11 cellular contexts compared by ENCODE assay signal in genomic region chr20:460707-461106, GRCh38. TPM values are rescaled to one million over a fixed set of nuclear protein-coding genes. Genes with fewer than 3 reads are reported as not detected.
DNase-seq lines count a peak whose midpoint lies in the region; ATAC-seq, FAIRE-seq and TF ChIP-seq lines count a peak whose summit lies in the region.
"Had no signal": no experiment of that assay in that cellular context is flagged by ENCODE, and none has a peak within 500 bp of the region (broad histone marks: within the 10 kb centered on the region; RNA-seq: fewer than 3 reads in every experiment).

No MANE protein-coding gene starts in this region.

- H3K4me1 Mint-ChIP-seq in activated CD8-positive, alpha-beta T cell treated with anti-CD3 and anti-CD28 coated beads for 36 hours (ENCODE audit: low read depth), result peaks cover 47% of the 10 kb centered on the region

- H3K4me3 ChIP-seq in right cardiac atrium (ENCODE audit: low read length), result peak overlapping the region; percentile 97
- peak overlapping the region; percentile 25 to 93 for H3K4me3 ChIP-seq in kidney (ENCODE audit: low read length in 2 of 2)
- peak overlapping the region in 3 of 4 donors; percentile 64 to 94 (median 90) for H3K4me3 ChIP-seq in upper lobe of left lung

- ATAC-seq in right cardiac atrium (no peak), upper lobe of left lung (ENCODE audit: low FRiP score in 2 of 2) (no peak), GM21515 (IDR thresholded peaks at IDR 0.05; ENCODE audit: unreplicated experiment) (no peak)
- ATAC-seq in activated CD8-positive, alpha-beta T cell treated with anti-CD3 and anti-CD28 coated beads for 36 hours, result no peak

- TF ChIP-seq EP300 in upper lobe of left lung (IDR thresholded peaks at IDR 0.05), result no peak

- H3K9me3 Mint-ChIP-seq in activated CD8-positive, alpha-beta T cell treated with anti-CD3 and anti-CD28 coated beads for 36 hours, result no peaks in the 10 kb centered on the region
- H3K9me3 Mint-ChIP-seq: dendritic cell treated with granulocyte-macrophage colony-stimulating factor and Interleukin-4, amounts not matched to agents 40 ng/mL and 50 ng/mL, for 4 days had no signal

- H3K36me3 Mint-ChIP-seq in activated CD8-positive, alpha-beta T cell treated with anti-CD3 and anti-CD28 coated beads for 36 hours (ENCODE audit: low read depth), result peaks cover 7% of the 10 kb centered on the region

- H3K4me3 Mint-ChIP-seq in activated CD8-positive, alpha-beta T cell treated with anti-CD3 and anti-CD28 coated beads for 36 hours, result peak overlapping the region; percentile 87

- POLR2A ChIA-PET in activated CD8-positive, alpha-beta T cell treated with anti-CD3 and anti-CD28 coated beads for 36 hours (lab: Charles Lee), result interaction anchor here (0.8 to 1.1 kb wide), 3 partner anchors 11 to 19 kb away, joined by 3 read pairs; no protein-coding TSS in a partner anchor

- WGBS in right cardiac atrium, result 38% methylated on average over 2 of the region's 2 CpGs
- WGBS in upper lobe of left lung, 2 donors, result 44 to 52% methylated on average over 2 of the region's 2 CpGs

- DNase-seq in right cardiac atrium (no peak), cardiac septum (ENCODE audit: low spot score) (no peak), kidney (no peak), upper lobe of left lung (peak in 1 of 2 donors; percentile 70), NCI-H345 (lab: John Stamatoyannopoulos, UW) (no peak)
- DNase-seq in activated CD8-positive, alpha-beta T cell treated with anti-CD3 and anti-CD28 coated beads for 36 hours, result no peak
- DNase-seq in stimulated activated CD4-positive, alpha-beta T cell treated with anti-CD3 and anti-CD28 coated beads, Interleukin-1b, Interleukin-23, amount 100 ng/mL, for 48 hours, result no peak
- DNase-seq: NCI-H2171; stimulated activated CD4-positive, alpha-beta T cell treated with anti-CD3 and anti-CD28 coated beads, Interleukin-2, amount 100 ng/mL, for 24 hours had no signal

- peak overlapping the region in 1 of 2 donors; percentile 15 for H3K9ac ChIP-seq in kidney (ENCODE audit: low read length in 2 of 2)

- no peak for TF ChIP-seq CTCF in activated CD8-positive, alpha-beta T cell treated with anti-CD3 and anti-CD28 coated beads for 36 hours (IDR thresholded peaks at IDR 0.05)
- no peak for TF ChIP-seq CTCF in kidney (IDR thresholded peaks at IDR 0.05; ENCODE audit: borderline replicate concordance, extremely low read depth, insufficient read depth)
- TF ChIP-seq CTCF in upper lobe of left lung (IDR thresholded peaks at IDR 0.05), result no peak

- intact Hi-C loops in right cardiac atrium (cut with DNase I) (no loop called here), cardiac septum (cut with DNase I) (loop anchor here (5.0 kb wide), 3 partner anchors 53 to 108 kb away; partner anchors contain the start of genes CSNK2A1 and RBCK1), kidney (cut with DNase I) (no loop called here)
- intact Hi-C loops in activated CD8-positive, alpha-beta T cell treated with anti-CD3 and anti-CD28 coated beads for 36 hours (cut with micrococcal nuclease), result loop anchor here (5.0 kb wide), 1 partner anchor 48 kb away; no protein-coding TSS in a partner anchor

- TF ChIP-seq POLR2A in upper lobe of left lung (IDR thresholded peaks at IDR 0.05), result no peak

- peaks cover 5% of the 10 kb centered on the region for H3K4me1 ChIP-seq in right cardiac atrium (ENCODE audit: control insufficient read depth, insufficient read depth, low read length)
- peaks cover 5 to 10% of the 10 kb centered on the region in 2 donors for H3K4me1 ChIP-seq in kidney (ENCODE audit: control insufficient read depth in 1 of 2, insufficient read depth in 1 of 2, low read depth in 1 of 2, low read length in 2 of 2)
- peaks cover 31 to 63% (median 38%) of the 10 kb centered on the region in 4 donors for H3K4me1 ChIP-seq in upper lobe of left lung

- no peak for FAIRE-seq in kidney (lab: Jason Lieb, UNC)

- CTCF ChIA-PET in activated CD8-positive, alpha-beta T cell treated with anti-CD3 and anti-CD28 coated beads for 36 hours (lab: Charles Lee), result interaction anchor here (2.2 kb wide), 1 partner anchor 106 kb away, joined by 10 read pairs; no protein-coding TSS in a partner anchor

- H3K27ac ChIP-seq in right cardiac atrium (ENCODE audit: low read length), result no peak overlapping the region
- no peak overlapping the region for H3K27ac ChIP-seq in kidney (ENCODE audit: low read depth in 2 of 2, low read length in 2 of 2)
- H3K27ac ChIP-seq in upper lobe of left lung, result peak overlapping the region in 2 of 4 donors; percentile 92 to 96

- H3K36me3 ChIP-seq in kidney (ENCODE audit: control insufficient read depth in 1 of 2, insufficient read depth in 2 of 2, low read length in 2 of 2) (no peaks in the 10 kb centered on the region), upper lobe of left lung (no peaks in the 10 kb centered on the region)

- H3K27me3 ChIP-seq in right cardiac atrium (ENCODE audit: control insufficient read depth, insufficient read depth) (no peaks in the 10 kb centered on the region), upper lobe of left lung (no peaks in the 10 kb centered on the region)

- H3K9me3 ChIP-seq in right cardiac atrium (ENCODE audit: control insufficient read depth, low read length) (no peaks in the 10 kb centered on the region), kidney (ENCODE audit: control insufficient read depth in 1 of 2, low read length in 2 of 2) (no peaks in the 10 kb centered on the region), upper lobe of left lung (no peaks in the 10 kb centered on the region)

- H3K27me3 Mint-ChIP-seq in activated CD8-positive, alpha-beta T cell treated with anti-CD3 and anti-CD28 coated beads for 36 hours, result no peaks in the 10 kb centered on the region
- H3K27me3 Mint-ChIP-seq: dendritic cell treated with granulocyte-macrophage colony-stimulating factor and Interleukin-4, amounts not matched to agents 40 ng/mL and 50 ng/mL, for 4 days had no signal

- H3K27ac Mint-ChIP-seq in activated CD8-positive, alpha-beta T cell treated with anti-CD3 and anti-CD28 coated beads for 36 hours, result peak overlapping the region; percentile 26

RNA-seq across cellular contexts. Expression of gene TBC1D20, which starts 1.6 kb away (rescaled TPM):
- total RNA-seq in right cardiac atrium (10 to 100 TPM; 24.3 to 26.5 (median 25.6) TPM), cardiac septum (26.5 TPM), kidney (26.2 TPM), upper lobe of left lung (10 to 100 TPM; 35.5 to 59.7 (median 37.5) TPM)
- polyA plus RNA-seq in right cardiac atrium (13.6 TPM), kidney (ENCODE audit: insufficient read depth, low read depth, low replicate concordance) (19.5 TPM)
- total RNA-seq in activated CD8-positive, alpha-beta T cell treated with anti-CD3 and anti-CD28 coated beads for 36 hours, result 10 to 100 TPM; 22.2 to 23.8 TPM

RNA-seq across cellular contexts. Expression of gene RBCK1, which starts 52.6 kb away (rescaled TPM):
- total RNA-seq in right cardiac atrium (10 to 100 TPM; 42.1 to 52.4 (median 45.9) TPM), cardiac septum (44.3 TPM), kidney (93.6 TPM), upper lobe of left lung (100 to 1,000 TPM in 3 of 6 donors, 10 to 100 TPM in 3; 63.4 to 179 (median 109) TPM)
- polyA plus RNA-seq in right cardiac atrium (48.0 TPM), kidney (ENCODE audit: insufficient read depth, low read depth, low replicate concordance) (73.0 TPM)
- total RNA-seq in activated CD8-positive, alpha-beta T cell treated with anti-CD3 and anti-CD28 coated beads for 36 hours, result 100 to 1,000 TPM; 122 to 130 TPM

Comparison
In these comparisons a context has a peak if more than half of its experiments do, and no peak if none do; other contexts are left out.
1. intact Hi-C loops: an anchor here in cardiac septum (5.0 kb wide) and activated CD8-positive, alpha-beta T cell treated with anti-CD3 and anti-CD28 coated beads for 36 hours (5.0 kb wide); none called in right cardiac atrium and kidney.